In genomic region chr16:54102888-54103866, GRCh38 we compare ENCODE assay signal across 1 cellular context.
TF ChIP-seq lines count a peak whose summit lies in the region.

No MANE protein-coding gene starts in this region.

TF ChIP-seq in GM23338, 12 proteins besides CTCF, POLR2A, EP300 and RAD21 (continued from another document):
- TF ChIP-seq, protein P1, sequence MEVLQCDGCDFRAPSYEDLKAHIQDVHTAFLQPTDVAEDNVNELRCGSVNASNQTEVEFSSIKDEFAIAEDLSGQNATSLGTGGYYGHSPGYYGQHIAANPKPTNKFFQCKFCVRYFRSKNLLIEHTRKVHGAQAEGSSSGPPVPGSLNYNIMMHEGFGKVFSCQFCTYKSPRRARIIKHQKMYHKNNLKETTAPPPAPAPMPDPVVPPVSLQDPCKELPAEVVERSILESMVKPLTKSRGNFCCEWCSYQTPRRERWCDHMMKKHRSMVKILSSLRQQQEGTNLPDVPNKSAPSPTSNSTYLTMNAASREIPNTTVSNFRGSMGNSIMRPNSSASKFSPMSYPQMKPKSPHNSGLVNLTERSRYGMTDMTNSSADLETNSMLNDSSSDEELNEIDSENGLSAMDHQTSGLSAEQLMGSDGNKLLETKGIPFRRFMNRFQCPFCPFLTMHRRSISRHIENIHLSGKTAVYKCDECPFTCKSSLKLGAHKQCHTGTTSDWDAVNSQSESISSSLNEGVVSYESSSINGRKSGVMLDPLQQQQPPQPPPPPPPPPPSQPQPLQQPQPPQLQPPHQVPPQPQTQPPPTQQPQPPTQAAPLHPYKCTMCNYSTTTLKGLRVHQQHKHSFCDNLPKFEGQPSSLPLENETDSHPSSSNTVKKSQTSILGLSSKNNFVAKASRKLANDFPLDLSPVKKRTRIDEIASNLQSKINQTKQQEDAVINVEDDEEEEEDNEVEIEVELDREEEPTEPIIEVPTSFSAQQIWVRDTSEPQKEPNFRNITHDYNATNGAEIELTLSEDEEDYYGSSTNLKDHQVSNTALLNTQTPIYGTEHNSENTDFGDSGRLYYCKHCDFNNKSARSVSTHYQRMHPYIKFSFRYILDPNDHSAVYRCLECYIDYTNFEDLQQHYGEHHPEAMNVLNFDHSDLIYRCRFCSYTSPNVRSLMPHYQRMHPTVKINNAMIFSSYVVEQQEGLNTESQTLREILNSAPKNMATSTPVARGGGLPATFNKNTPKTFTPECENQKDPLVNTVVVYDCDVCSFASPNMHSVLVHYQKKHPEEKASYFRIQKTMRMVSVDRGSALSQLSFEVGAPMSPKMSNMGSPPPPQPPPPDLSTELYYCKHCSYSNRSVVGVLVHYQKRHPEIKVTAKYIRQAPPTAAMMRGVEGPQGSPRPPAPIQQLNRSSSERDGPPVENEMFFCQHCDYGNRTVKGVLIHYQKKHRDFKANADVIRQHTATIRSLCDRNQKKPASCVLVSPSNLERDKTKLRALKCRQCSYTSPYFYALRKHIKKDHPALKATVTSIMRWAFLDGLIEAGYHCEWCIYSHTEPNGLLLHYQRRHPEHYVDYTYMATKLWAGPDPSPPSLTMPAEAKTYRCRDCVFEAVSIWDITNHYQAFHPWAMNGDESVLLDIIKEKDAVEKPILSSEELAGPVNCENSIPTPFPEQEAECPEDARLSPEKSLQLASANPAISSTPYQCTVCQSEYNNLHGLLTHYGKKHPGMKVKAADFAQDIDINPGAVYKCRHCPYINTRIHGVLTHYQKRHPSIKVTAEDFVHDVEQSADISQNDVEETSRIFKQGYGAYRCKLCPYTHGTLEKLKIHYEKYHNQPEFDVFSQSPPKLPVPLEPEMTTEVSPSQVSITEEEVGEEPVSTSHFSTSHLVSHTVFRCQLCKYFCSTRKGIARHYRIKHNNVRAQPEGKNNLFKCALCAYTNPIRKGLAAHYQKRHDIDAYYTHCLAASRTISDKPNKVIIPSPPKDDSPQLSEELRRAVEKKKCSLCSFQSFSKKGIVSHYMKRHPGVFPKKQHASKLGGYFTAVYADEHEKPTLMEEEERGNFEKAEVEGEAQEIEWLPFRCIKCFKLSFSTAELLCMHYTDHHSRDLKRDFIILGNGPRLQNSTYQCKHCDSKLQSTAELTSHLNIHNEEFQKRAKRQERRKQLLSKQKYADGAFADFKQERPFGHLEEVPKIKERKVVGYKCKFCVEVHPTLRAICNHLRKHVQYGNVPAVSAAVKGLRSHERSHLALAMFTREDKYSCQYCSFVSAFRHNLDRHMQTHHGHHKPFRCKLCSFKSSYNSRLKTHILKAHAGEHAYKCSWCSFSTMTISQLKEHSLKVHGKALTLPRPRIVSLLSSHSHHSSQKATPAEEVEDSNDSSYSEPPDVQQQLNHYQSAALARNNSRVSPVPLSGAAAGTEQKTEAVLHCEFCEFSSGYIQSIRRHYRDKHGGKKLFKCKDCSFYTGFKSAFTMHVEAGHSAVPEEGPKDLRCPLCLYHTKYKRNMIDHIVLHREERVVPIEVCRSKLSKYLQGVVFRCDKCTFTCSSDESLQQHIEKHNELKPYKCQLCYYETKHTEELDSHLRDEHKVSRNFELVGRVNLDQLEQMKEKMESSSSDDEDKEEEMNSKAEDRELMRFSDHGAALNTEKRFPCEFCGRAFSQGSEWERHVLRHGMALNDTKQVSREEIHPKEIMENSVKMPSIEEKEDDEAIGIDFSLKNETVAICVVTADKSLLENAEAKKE (CRISPR knock-in tag; IDR thresholded peaks at IDR 0.05), result no peak
- TF ChIP-seq JUNB (IDR thresholded peaks at IDR 0.05; ENCODE audit: unreplicated experiment) (no peak), REST (IDR thresholded peaks at IDR 0.05; ENCODE audit: unreplicated experiment) (no peak), NANOG (IDR thresholded peaks at IDR 0.05; ENCODE audit: borderline replicate concordance) (no peak), ZNF114 (CRISPR knock-in tag; IDR thresholded peaks at IDR 0.05) (no peak), CREB1 (CRISPR knock-in tag; IDR thresholded peaks at IDR 0.05; ENCODE audit: low read depth) (no peak), POLR2AphosphoS5 (IDR thresholded peaks at IDR 0.05; ENCODE audit: low read depth) (no peak), STAT1 (IDR thresholded peaks at IDR 0.05; ENCODE audit: unreplicated experiment) (no peak), EZH2phosphoT487 (IDR thresholded peaks at IDR 0.05; ENCODE audit: unreplicated experiment) (no peak)
- TF ChIP-seq, protein P2, sequence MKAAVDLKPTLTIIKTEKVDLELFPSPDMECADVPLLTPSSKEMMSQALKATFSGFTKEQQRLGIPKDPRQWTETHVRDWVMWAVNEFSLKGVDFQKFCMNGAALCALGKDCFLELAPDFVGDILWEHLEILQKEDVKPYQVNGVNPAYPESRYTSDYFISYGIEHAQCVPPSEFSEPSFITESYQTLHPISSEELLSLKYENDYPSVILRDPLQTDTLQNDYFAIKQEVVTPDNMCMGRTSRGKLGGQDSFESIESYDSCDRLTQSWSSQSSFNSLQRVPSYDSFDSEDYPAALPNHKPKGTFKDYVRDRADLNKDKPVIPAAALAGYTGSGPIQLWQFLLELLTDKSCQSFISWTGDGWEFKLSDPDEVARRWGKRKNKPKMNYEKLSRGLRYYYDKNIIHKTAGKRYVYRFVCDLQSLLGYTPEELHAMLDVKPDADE (IDR thresholded peaks at IDR 0.05), result no peak
